In genomic region chr2:130358420-130359350, GRCh38 we compare ENCODE assay signal across 29 cellular contexts.
"Had no signal": no experiment of that assay in that cellular context is flagged by ENCODE, and none has a peak within 500 bp of the region (broad histone marks: within the 10 kb centered on the region; RNA-seq: fewer than 3 reads in every experiment).

No MANE protein-coding gene starts in this region.

- H3K4me1 ChIP-seq: foreskin keratinocyte had no signal

- H3K9me3 Mint-ChIP-seq: natural killer cell treated with Interleukin-12 subunit alpha and Interleukin-12 subunit beta and Interleukin-15 and Interleukin-18, amount 100 ng/mL, for 72 hours; stimulated activated effector memory CD8-positive, alpha-beta T cell treated with anti-CD3 and anti-CD28 coated beads, Interleukin-12 subunit alpha, Interleukin-12 subunit beta, amount 100 ng/mL, for 72 hours had no signal

- H3K4me2 ChIP-seq: smooth muscle cell had no signal

- H3K27ac ChIP-seq: colonic mucosa, esophagus muscularis mucosa, foreskin keratinocyte, heart right ventricle, ovary, psoas muscle, stomach, thyroid gland, vagina had no signal

- FAIRE-seq: endothelial cell of umbilical vein, islet of Langerhans had no signal

- H3K9me3 ChIP-seq: colonic mucosa, esophagus muscularis mucosa, ovary, psoas muscle, stomach, thyroid gland, vagina had no signal

- H3K27me3 ChIP-seq: colonic mucosa, esophagus muscularis mucosa, foreskin keratinocyte, heart right ventricle, ovary, stomach, thyroid gland, vagina had no signal

- H3K27ac Mint-ChIP-seq: memory B cell; natural killer cell treated with Interleukin-12 subunit alpha and Interleukin-12 subunit beta and Interleukin-15 and Interleukin-18, amount 100 ng/mL, for 72 hours; stimulated activated effector memory CD8-positive, alpha-beta T cell treated with anti-CD3 and anti-CD28 coated beads, Interleukin-12 subunit alpha, Interleukin-12 subunit beta, amount 100 ng/mL, for 72 hours had no signal

- H3K36me3 ChIP-seq: colonic mucosa, ovary, thyroid gland, vagina had no signal

- H3K36me3 Mint-ChIP-seq: natural killer cell treated with Interleukin-12 subunit alpha and Interleukin-12 subunit beta and Interleukin-15 and Interleukin-18, amount 100 ng/mL, for 72 hours; stimulated activated effector memory CD8-positive, alpha-beta T cell treated with anti-CD3 and anti-CD28 coated beads, Interleukin-12 subunit alpha, Interleukin-12 subunit beta, amount 100 ng/mL, for 72 hours had no signal

- DNase-seq: colonic mucosa; dermis blood vessel endothelial cell; effector memory CD4-positive, alpha-beta T cell; foreskin keratinocyte; glutamatergic neuron; heart right ventricle; hippocampal formation; kidney glomerular epithelial cell; left colon; occipital lobe; ovary; psoas muscle; stimulated activated CD4-positive, alpha-beta T cell treated with anti-CD3 and anti-CD28 coated beads, Interleukin-12 subunit alpha, Interleukin-12 subunit beta, amount 100 ng/mL, for 4 hours; stimulated activated CD4-positive, alpha-beta T cell treated with anti-CD3 and anti-CD28 coated beads, Interleukin-1b, Interleukin-23, amount 100 ng/mL, for 48 hours; stimulated activated CD4-positive, alpha-beta T cell treated with anti-CD3 and anti-CD28 coated beads, Interleukin-4, amount 100 ng/mL, for 24 hours; stimulated activated naive CD4-positive, alpha-beta T cell treated with Interleukin-2 at 50 U/mL for 16 hours; stomach; thyroid gland; trophoblast cell had no signal

- H3K27me3 Mint-ChIP-seq: natural killer cell treated with Interleukin-12 subunit alpha and Interleukin-12 subunit beta and Interleukin-15 and Interleukin-18, amount 100 ng/mL, for 72 hours had no signal

- H3K4me3 ChIP-seq: colonic mucosa, esophagus muscularis mucosa, heart right ventricle, lung, ovary, psoas muscle, smooth muscle cell, stomach, thyroid gland, vagina had no signal

- H3K4me3 Mint-ChIP-seq: memory B cell; natural killer cell treated with Interleukin-12 subunit alpha and Interleukin-12 subunit beta and Interleukin-15 and Interleukin-18, amount 100 ng/mL, for 72 hours; stimulated activated effector memory CD8-positive, alpha-beta T cell treated with anti-CD3 and anti-CD28 coated beads, Interleukin-12 subunit alpha, Interleukin-12 subunit beta, amount 100 ng/mL, for 72 hours had no signal

- ATAC-seq: foreskin keratinocyte; heart right ventricle; left colon; natural killer cell treated with Interleukin-12 subunit alpha and Interleukin-12 subunit beta and Interleukin-15 and Interleukin-18, amount 100 ng/mL, for 72 hours; psoas muscle; right cardiac atrium; stimulated activated effector memory CD8-positive, alpha-beta T cell treated with anti-CD3 and anti-CD28 coated beads, Interleukin-12 subunit alpha, Interleukin-12 subunit beta, amount 100 ng/mL, for 72 hours had no signal
